In genomic region chr17:47174823-47175222, GRCh38 we compare ENCODE assay signal across 6 cellular contexts. TPM values are rescaled to one million over a fixed set of nuclear protein-coding genes. Genes with fewer than 3 reads are reported as not detected.
"Had no signal": no experiment of that assay in that cellular context is flagged by ENCODE, and none has a peak within 500 bp of the region (broad histone marks: within the 10 kb centered on the region; RNA-seq: fewer than 3 reads in every experiment).

No MANE protein-coding gene starts in this region.

RNA-seq across cellular contexts. Expression of gene MYL4, which starts 34.3 kb away (rescaled TPM):
- total RNA-seq: esophagus squamous epithelium, left colon, mammary epithelial cell, suprapubic skin, ureter, vagina had no signal
- polyA plus RNA-seq: mammary epithelial cell had no signal
